In genomic region chr1:85584264-85584781, GRCh38 we compare ENCODE assay signal across 10 cellular contexts. TPM values are rescaled to one million over a fixed set of nuclear protein-coding genes. Genes with fewer than 3 reads are reported as not detected.
DNase-seq lines count a peak whose midpoint lies in the region; ATAC-seq and TF ChIP-seq lines count a peak whose summit lies in the region.
"Had no signal": no experiment of that assay in that cellular context is flagged by ENCODE, and none has a peak within 500 bp of the region (broad histone marks: within the 10 kb centered on the region; RNA-seq: fewer than 3 reads in every experiment).

No MANE protein-coding gene starts in this region.

- DNase-seq in GM03348 (ENCODE audit: low spot score) (peak; percentile 51), SJCRH30 (no peak), fibroblast of pulmonary artery (ENCODE audit: low read depth) (peak; percentile 95), retinal pigment epithelial cell (ENCODE audit: low read depth) (peak; percentile 91), inferior parietal cortex (ENCODE audit: extremely low spot score) (no peak), D341Med (ENCODE audit: low spot score) (no peak)
- DNase-seq: NCI-H1048; stimulated activated CD8-positive, alpha-beta memory T cell treated with anti-CD3 and anti-CD28 coated beads, Interleukin-4, amount 100 ng/mL, for 48 hours had no signal

- no peak overlapping the region for H3K4me3 ChIP-seq in SJCRH30
- peak overlapping the region; percentile 7 for H3K4me3 ChIP-seq in fibroblast of pulmonary artery (replicated peaks; ENCODE audit: low read depth, low read length)
- H3K4me3 ChIP-seq in retinal pigment epithelial cell (ENCODE audit: low read length) = peak overlapping the region; percentile 100

- no peaks in the 10 kb centered on the region; the same call in 1 of the 2 replicates for H3K27me3 ChIP-seq in SJCRH30

- H3K9me3 ChIP-seq in SJCRH30 (replicated peaks) = no peaks in the 10 kb centered on the region

- H3K27ac ChIP-seq in SJCRH30 = peak overlapping the region; percentile 13; the same call in 1 of the 2 replicates

- no peak for TF ChIP-seq CTCF in fibroblast of pulmonary artery (IDR thresholded peaks at IDR 0.05; ENCODE audit: low read length, missing control alignments)
- TF ChIP-seq CTCF in retinal pigment epithelial cell (conservative IDR thresholded peaks at IDR 0.05; ENCODE audit: low read depth, low read length) = no peak

- ATAC-seq in HG02840 (IDR thresholded peaks at IDR 0.05; ENCODE audit: low FRiP score, unreplicated experiment) (no peak), HG03097 (IDR thresholded peaks at IDR 0.05; ENCODE audit: low FRiP score, unreplicated experiment) (no peak)

- H3K36me3 ChIP-seq in SJCRH30 = peaks cover 31% of the 10 kb centered on the region

- H3K4me1 ChIP-seq in SJCRH30 = peaks cover 27% of the 10 kb centered on the region

RNA-seq across cellular contexts. Expression of gene CCN1, which starts 3.8 kb away (rescaled TPM):
- total RNA-seq in SJCRH30 (2014; rRNA removed; shearing (Covaris generic)) = 7.6 and 8.1 TPM in 2 replicates

Comparison
In these comparisons a context has a peak if more than half of its experiments do, and no peak if none do; other contexts are left out.
1. DNase-seq: peak in GM03348 (single experiment), fibroblast of pulmonary artery (single experiment) and retinal pigment epithelial cell (single experiment); none in SJCRH30 (0 of 2), inferior parietal cortex (single experiment) and D341Med (single experiment).